In genomic region chr11:60684541-60684848, GRCh38 we compare ENCODE assay signal across 14 cellular contexts. TPM values are rescaled to one million over a fixed set of nuclear protein-coding genes. Genes with fewer than 3 reads are reported as not detected.
A peak's percentile ranks its signal among the peaks of the same experiment; 100 is the strongest.
DNase-seq lines count a peak whose midpoint lies in the region; ATAC-seq, FAIRE-seq and TF ChIP-seq lines count a peak whose summit lies in the region.
"Not testable (repeated sequence)": the region's sequence is repeated elsewhere in the genome, so short reads cannot be mapped to it uniquely, and the experiment has no call there.
"Had no signal": no experiment of that assay in that cellular context is flagged by ENCODE, and none has a peak within 500 bp of the region (broad histone marks: within the 10 kb centered on the region; RNA-seq: fewer than 3 reads in every experiment).

No MANE protein-coding gene starts in this region.

- CTCF ChIA-PET in SK-N-SH (lab: Yijun Ruan, JAX), result interaction anchor here (1.1 kb wide), 1 partner anchor 11 kb away, joined by 3 read pairs; no protein-coding TSS in a partner anchor

- not testable (repeated sequence) for H3K36me3 ChIP-seq in BLaER1 treated with 17β-estradiol and CSF1 and Interleukin-3, amounts not matched to agents 10 nM and 100 nM; SK-N-SH (replicated peaks in 1 of 2; ENCODE audit: control insufficient read depth in 1 of 2, insufficient read depth in 2 of 2, low read length in 1 of 2); spleen

- WGBS in SK-N-SH (ENCODE audit: low lambda C conversion rate), result 17% methylated on average over 2 of the region's 2 CpGs
- 57 to 80% (median 70%) methylated on average over 2 of the region's 2 CpGs for WGBS in spleen, 5 donors

- TF ChIP-seq EP300 in SK-N-SH (IDR thresholded peaks at IDR 0.05; ENCODE audit: borderline replicate concordance in 1 of 2, low read depth in 1 of 2, low read length in 1 of 2), result not testable (repeated sequence)

- not testable (repeated sequence) for H3K9me2 ChIP-seq in SK-N-SH

- POLR2A ChIA-PET in SK-N-SH (lab: Yijun Ruan, JAX), result not testable (repeated sequence)

- H3K4me2 ChIP-seq in BLaER1 treated with 17β-estradiol and CSF1 and Interleukin-3, amounts not matched to agents 10 nM and 100 nM, result peak overlapping the region; percentile 19 to 68 (median 51); a peak in 20 of 22 replicates
- not testable (repeated sequence) for H3K4me2 ChIP-seq in SK-N-SH

- not testable (repeated sequence) for TF ChIP-seq RAD21 in SK-N-SH (IDR thresholded peaks at IDR 0.05; ENCODE audit: low read length)

- H3K79me2 ChIP-seq in SK-N-SH (ENCODE audit: insufficient read depth), result not testable (repeated sequence)

- H3F3A ChIP-seq in SK-N-SH (replicated peaks; ENCODE audit: insufficient read depth), result not testable (repeated sequence)

- H3K4me3 ChIP-seq in BLaER1 treated with 17β-estradiol and CSF1 and Interleukin-3, amounts not matched to agents 10 nM and 100 nM, result peak overlapping the region in 4 of 10 experiments; percentile 18 to 39 (median 22); a peak in 1 of 20 replicates
- H3K4me3 ChIP-seq in SK-N-SH (ENCODE audit: low read depth in 2 of 2, low read length in 1 of 2); spleen: not testable (repeated sequence)

- ATAC-seq in GM19395 (IDR thresholded peaks at IDR 0.05; ENCODE audit: unreplicated experiment) (peak; percentile 56), GM21717 (IDR thresholded peaks at IDR 0.05; ENCODE audit: unreplicated experiment) (peak; percentile 36), HG03066 (IDR thresholded peaks at IDR 0.05; ENCODE audit: low read depth, unreplicated experiment) (peak; percentile 45)

- H2AFZ ChIP-seq in SK-N-SH (ENCODE audit: low read depth), result 0 out of 2 replicates have a peak overlapping the region, but pooled peaks have one; percentile 35

- peaks cover 8 to 12% (median 11%) of the 10 kb centered on the region in 10 experiments; a peak in 14 of 20 replicates for H3K4me1 ChIP-seq in BLaER1 treated with 17β-estradiol and CSF1 and Interleukin-3, amounts not matched to agents 10 nM and 100 nM
- H3K4me1 ChIP-seq in SK-N-SH (ENCODE audit: control insufficient read depth in 1 of 2, insufficient read depth in 2 of 2, low read depth in 1 of 2, low read length in 1 of 2), result not testable (repeated sequence)
- peaks cover 0 to 12% (median 0%) of the 10 kb centered on the region in 6 donors for H3K4me1 ChIP-seq in spleen

- intact Hi-C loops in spleen (cut with DNase I; ENCODE audit: low total_unique reads), result not testable (repeated sequence)

- TF ChIP-seq POLR2A in spleen (IDR thresholded peaks at IDR 0.05), result not testable (repeated sequence)

- H3K9me3 ChIP-seq in BLaER1 treated with 17β-estradiol and CSF1 and Interleukin-3, amounts not matched to agents 10 nM and 100 nM (replicated peaks in 1 of 11), result peaks cover 22 to 40% (median 29%) of the 10 kb centered on the region in 11 experiments
- not testable (repeated sequence) for H3K9me3 ChIP-seq in SK-N-SH
- H3K9me3 ChIP-seq in spleen, result peaks cover 0 to 19% (median under 1%) of the 10 kb centered on the region in 8 donors

- not testable (repeated sequence) for H3K9ac ChIP-seq in BLaER1 treated with 17β-estradiol and CSF1 and Interleukin-3, amounts not matched to agents 10 nM and 100 nM; SK-N-SH

- not testable (repeated sequence) for DNase-seq in GM18507 (ENCODE audit: extremely low spot score, insufficient read length, low read depth); SK-N-SH; spleen
- peak; percentile 47 for DNase-seq in MV-4-11 (lab: John Stamatoyannopoulos, UW)

- peak overlapping the region in 2 of 11 experiments; percentile 23 to 26; a peak in 2 of 22 replicates for H3K27ac ChIP-seq in BLaER1 treated with 17β-estradiol and CSF1 and Interleukin-3, amounts not matched to agents 10 nM and 100 nM
- H3K27ac ChIP-seq in SK-N-SH (ENCODE audit: low read depth in 2 of 2, low read length in 1 of 2), result not testable (repeated sequence)
- H3K27ac ChIP-seq in spleen, result peak overlapping the region in 6 of 8 donors; percentile 20 to 66 (median 49)

- H3K27me3 ChIP-seq in BLaER1 treated with 17β-estradiol and CSF1 and Interleukin-3, amounts not matched to agents 10 nM and 100 nM; SK-N-SH (ENCODE audit: insufficient read depth); spleen (replicated peaks in 1 of 7): not testable (repeated sequence)

- H4K20me1 ChIP-seq in BLaER1 treated with 17β-estradiol and CSF1 and Interleukin-3, amounts not matched to agents 10 nM and 100 nM; SK-N-SH (ENCODE audit: insufficient read depth): not testable (repeated sequence)

- FAIRE-seq in GM18507 (lab: Jason Lieb, UNC), result peak; percentile 82

- not testable (repeated sequence) for TF ChIP-seq CTCF in SK-N-SH (IDR thresholded peaks at IDR 0.05); spleen (IDR thresholded peaks at IDR 0.05 in 8 of 11, conservative IDR thresholded peaks at IDR 0.05 in 3 of 11)

RNA-seq across cellular contexts. Expression of gene MS4A8, which starts 14.9 kb away (rescaled TPM):
- polyA plus RNA-seq in SK-N-SH (2012; rRNA removed) (not detected in 2 replicates), spleen (under 1 TPM in 1 of 3 donors, not detected in 2; 0.19 TPM)
- polyA plus RNA-seq in SK-N-SH (2012; cell fraction: cytosol; rRNA removed), result not detected in 2 replicates
- polyA plus RNA-seq in SK-N-SH (2012; cell fraction: nucleus; rRNA removed), result not detected in 2 replicates
- total RNA-seq in spleen, result not detected
- total RNA-seq: A172; CD4-positive, alpha-beta memory T cell; Daoy; H9; Right ventricle myocardium inferior; SK-MEL-5 had no signal
- polyA plus RNA-seq: CD4-positive, alpha-beta memory T cell had no signal

RNA-seq across cellular contexts. Expression of gene MS4A18, which starts 40.0 kb away (rescaled TPM):
- polyA plus RNA-seq in SK-N-SH (2012; rRNA removed) (not detected in 2 replicates), spleen (not detected)
- not detected in 2 replicates for polyA plus RNA-seq in SK-N-SH (2012; cell fraction: cytosol; rRNA removed)
- polyA plus RNA-seq in SK-N-SH (2012; cell fraction: nucleus; rRNA removed), result not detected in 2 replicates
- not detected for total RNA-seq in spleen
- total RNA-seq: A172; CD4-positive, alpha-beta memory T cell; Daoy; H9; Right ventricle myocardium inferior; SK-MEL-5 had no signal
- polyA plus RNA-seq: CD4-positive, alpha-beta memory T cell had no signal
